In genomic region chr7:16235743-16236142, GRCh38 we compare ENCODE assay signal across 20 cellular contexts.
DNase-seq lines count a peak whose midpoint lies in the region; ATAC-seq, FAIRE-seq and TF ChIP-seq lines count a peak whose summit lies in the region.
"Had no signal": no experiment of that assay in that cellular context is flagged by ENCODE, and none has a peak within 500 bp of the region (broad histone marks: within the 10 kb centered on the region; RNA-seq: fewer than 3 reads in every experiment).

No MANE protein-coding gene starts in this region.

- H3K9ac ChIP-seq in K562 (ENCODE audit: insufficient read depth in 1 of 2, low read depth in 2 of 2, low read length in 2 of 2) (no peak overlapping the region), smooth muscle cell (ENCODE audit: low read depth) (no peak overlapping the region)
- H3K9ac ChIP-seq: BLaER1 treated with 17β-estradiol and CSF1 and Interleukin-3, amounts not matched to agents 10 nM and 100 nM had no signal

- H3K27me3 ChIP-seq in BE2C: no peaks in the 10 kb centered on the region
- no peaks in the 10 kb centered on the region for H3K27me3 ChIP-seq in K562 (ENCODE audit: control insufficient read depth in 2 of 2, insufficient read depth in 2 of 2, low read length in 2 of 2)
- no peaks in the 10 kb centered on the region for H3K27me3 ChIP-seq in smooth muscle cell (ENCODE audit: low read depth)
- H3K27me3 ChIP-seq: BLaER1 treated with 17β-estradiol and CSF1 and Interleukin-3, amounts not matched to agents 10 nM and 100 nM had no signal

- TF ChIP-seq CTCF in A549 (IDR thresholded peaks at IDR 0.05): no peak
- TF ChIP-seq CTCF in BE2C (IDR thresholded peaks at IDR 0.05; ENCODE audit: low read depth, low read length): no peak
- TF ChIP-seq CTCF in K562 (IDR thresholded peaks at IDR 0.05 in 2 of 3, conservative IDR thresholded peaks at IDR 0.05 in 1 of 3; ENCODE audit: insufficient read depth in 2 of 3, low read depth in 1 of 3, low read length in 3 of 3): no peak
- TF ChIP-seq CTCF in smooth muscle cell (IDR thresholded peaks at IDR 0.05; ENCODE audit: borderline replicate concordance, insufficient read depth, poor library complexity, severe bottlenecking): no peak
- no peak for TF ChIP-seq CTCF in OCI-LY7 (conservative IDR thresholded peaks at IDR 0.05; ENCODE audit: low read length)

- 11% methylated on average over 2 of the region's 2 CpGs for WGBS in A549 (ENCODE audit: missing lambda C conversion rate)
- WGBS in K562 (ENCODE audit: insufficient coverage, low coverage, missing lambda C conversion rate): 22% methylated on average over 2 of the region's 2 CpGs
- WGBS in smooth muscle cell (ENCODE audit: low lambda C conversion rate): 49% methylated on average over 2 of the region's 2 CpGs

- peaks cover 2 to 5% of the 10 kb centered on the region in 2 donors for H3K9me3 Mint-ChIP-seq in activated T-cell treated with anti-CD3 and anti-CD28 coated beads, Interleukin-2, amount 50 U/mL, for 72 hours

- no TSS peak for BruUV-seq in K562 (replicated peaks; lab: Mats Ljungman, UMichigan)
- BruUV-seq in OCI-LY7 (replicated peaks; lab: Mats Ljungman, UMichigan): no TSS peak

- H3K9me2 ChIP-seq in OCI-LY7 (ENCODE audit: insufficient read depth, low read length): no peaks in the 10 kb centered on the region

- no peak overlapping the region for H3K4me3 ChIP-seq in A549
- H3K4me3 ChIP-seq in BE2C (ENCODE audit: low read depth, low read length): no peak overlapping the region
- no peak overlapping the region for H3K4me3 ChIP-seq in K562
- H3K4me3 ChIP-seq in smooth muscle cell: no peak overlapping the region
- H3K4me3 ChIP-seq in OCI-LY7 (ENCODE audit: low read depth, low read length, poor library complexity, severe bottlenecking): no peak overlapping the region
- H3K4me3 ChIP-seq: BLaER1 treated with 17β-estradiol and CSF1 and Interleukin-3, amounts not matched to agents 10 nM and 100 nM; GM12878 had no signal

- no peak overlapping the region for H3K4me3 Mint-ChIP-seq in activated T-cell treated with anti-CD3 and anti-CD28 coated beads, Interleukin-2, amount 50 U/mL, for 72 hours
- H3K4me3 Mint-ChIP-seq: CD8-positive, alpha-beta T cell; HFFc6 had no signal

- H4K20me1 ChIP-seq in K562 (replicated peaks; ENCODE audit: control insufficient read depth, insufficient read depth, low read length): no peaks in the 10 kb centered on the region
- H4K20me1 ChIP-seq in smooth muscle cell (ENCODE audit: low read depth): no peaks in the 10 kb centered on the region
- no peaks in the 10 kb centered on the region for H4K20me1 ChIP-seq in OCI-LY7 (ENCODE audit: insufficient read depth, low read length)
- H4K20me1 ChIP-seq: BLaER1 treated with 17β-estradiol and CSF1 and Interleukin-3, amounts not matched to agents 10 nM and 100 nM had no signal

- CTCF ChIA-PET in A549 (lab: Yijun Ruan, JAX): no interaction called here
- CTCF ChIA-PET in K562 (lab: Yijun Ruan, JAX; ENCODE audit: low intra/inter-chr PET ratio): no interaction called here
- CTCF ChIA-PET in OCI-LY7 (lab: Charles Lee; ENCODE audit: unreplicated experiment): no interaction called here

- in situ Hi-C loops in K562 (cut with MboI): no loop called here

- POLR2A ChIA-PET in A549 (lab: Yijun Ruan, JAX): no interaction called here
- POLR2A ChIA-PET in K562 (lab: Yijun Ruan, JAX): no interaction called here
- POLR2A ChIA-PET in OCI-LY7 (lab: Charles Lee): interaction anchor here (0.5 kb wide), 1 partner anchor 22 kb away, joined by 3 read pairs; no protein-coding TSS in a partner anchor

- H3K4me1 ChIP-seq in A549: no peaks in the 10 kb centered on the region
- H3K4me1 ChIP-seq in BE2C: peaks cover 42% of the 10 kb centered on the region
- peaks cover 0 to 10% of the 10 kb centered on the region in 2 experiments; a peak in 2 of 5 replicates for H3K4me1 ChIP-seq in K562 (replicated peaks in 1 of 2; ENCODE audit: control insufficient read depth in 2 of 2, insufficient read depth in 2 of 2, low read length in 2 of 2)
- no peaks in the 10 kb centered on the region for H3K4me1 ChIP-seq in smooth muscle cell (ENCODE audit: low read depth)
- H3K4me1 ChIP-seq in OCI-LY7 (ENCODE audit: insufficient read depth, low read length, poor library complexity, severe bottlenecking): no peaks in the 10 kb centered on the region
- H3K4me1 ChIP-seq: BLaER1 treated with 17β-estradiol and CSF1 and Interleukin-3, amounts not matched to agents 10 nM and 100 nM had no signal

- H3K36me3 Mint-ChIP-seq in activated T-cell treated with anti-CD3 and anti-CD28 coated beads, Interleukin-2, amount 50 U/mL, for 72 hours (ENCODE audit: insufficient read depth in 2 of 2): peaks cover 0 to 3% of the 10 kb centered on the region in 2 donors

- H3K27ac Mint-ChIP-seq in activated T-cell treated with anti-CD3 and anti-CD28 coated beads, Interleukin-2, amount 50 U/mL, for 72 hours: no peak overlapping the region
- H3K27ac Mint-ChIP-seq: CD8-positive, alpha-beta T cell; HFFc6 had no signal

- no peak overlapping the region for H3K27ac ChIP-seq in A549
- peak overlapping the region; percentile 43; the same call in 1 of the 3 replicates for H3K27ac ChIP-seq in K562 (ENCODE audit: extremely low read depth, low read depth, low read length)
- H3K27ac ChIP-seq in smooth muscle cell (ENCODE audit: low read depth): peak overlapping the region; percentile 11
- H3K27ac ChIP-seq in OCI-LY7 (ENCODE audit: low read depth, low read length, poor library complexity, severe bottlenecking): no peak overlapping the region
- H3K27ac ChIP-seq: BLaER1 treated with 17β-estradiol and CSF1 and Interleukin-3, amounts not matched to agents 10 nM and 100 nM; HL-60 had no signal

- ATAC-seq in A549 (no peak), K562 (peak; percentile 36)
- no peak for ATAC-seq in activated T-cell treated with anti-CD3 and anti-CD28 coated beads, Interleukin-2, amount 50 U/mL, for 72 hours (replicated peaks in 1 of 2)
- ATAC-seq: CD8-positive, alpha-beta T cell; GM12878; HCT116 had no signal

- no peaks in the 10 kb centered on the region for H3K9me1 ChIP-seq in K562 (ENCODE audit: control insufficient read depth, insufficient read depth, low read length)

- H3K9me3 ChIP-seq in A549 (no peaks in the 10 kb centered on the region), BE2C (peaks cover 2% of the 10 kb centered on the region; the same call in 1 of the 2 replicates), K562 (replicated peaks; ENCODE audit: control insufficient read depth, insufficient read depth, low read depth, low read length) (peaks cover 13% of the 10 kb centered on the region), smooth muscle cell (replicated peaks; ENCODE audit: low read depth) (no peaks in the 10 kb centered on the region), OCI-LY7 (ENCODE audit: low read length) (no peaks in the 10 kb centered on the region)

- no peak for FAIRE-seq in A549 (lab: Jason Lieb, UNC)
- no peak for FAIRE-seq in K562 (lab: Jason Lieb, UNC)
- FAIRE-seq: A204.1, GM12878 had no signal

- no peak for TF ChIP-seq RAD21 in A549 (conservative IDR thresholded peaks at IDR 0.05 in 1 of 2, IDR thresholded peaks at IDR 0.05 in 1 of 2)
- no peak for TF ChIP-seq RAD21 in K562 (CRISPR knock-in tag; conservative IDR thresholded peaks at IDR 0.05 in 1 of 2, IDR thresholded peaks at IDR 0.05 in 1 of 2)

- DNase-seq in A549 (ENCODE audit: low read depth in 1 of 2, low spot score in 1 of 2) (no peak), BE2C (peak; percentile 31), K562 (ENCODE audit: extremely low read depth in 1 of 4, low spot score in 3 of 4) (no peak), smooth muscle cell (lab: John Stamatoyannopoulos, UW; ENCODE audit: unreplicated experiment) (no peak), OCI-LY7 (ENCODE audit: low spot score) (no peak)
- DNase-seq in activated T-cell treated with anti-CD3 and anti-CD28 coated beads, Interleukin-2, amount 50 U/mL, for 72 hours: no peak
- DNase-seq: Calu3; CD8-positive, alpha-beta T cell; DMS 273 treated with DMSO at 0.1 percent for 48 hours; DMS53; DND-41; EL; GOT3; H7; HFFc6 had no signal

- no peaks in the 10 kb centered on the region for H3K4me1 Mint-ChIP-seq in activated T-cell treated with anti-CD3 and anti-CD28 coated beads, Interleukin-2, amount 50 U/mL, for 72 hours (ENCODE audit: low read depth)

- TF ChIP-seq POLR2A in A549 (IDR thresholded peaks at IDR 0.05; ENCODE audit: low read length) (no peak), K562 (conservative IDR thresholded peaks at IDR 0.05) (no peak)

- H2AFZ ChIP-seq in K562 (ENCODE audit: low read depth, low read length): peak overlapping the region; percentile 74
- no peak overlapping the region for H2AFZ ChIP-seq in smooth muscle cell (ENCODE audit: low read depth)
- H2AFZ ChIP-seq in OCI-LY7 (ENCODE audit: low read length): no peak overlapping the region

- H3K79me2 ChIP-seq in K562 (ENCODE audit: control insufficient read depth, insufficient read depth, low read length) (no peaks in the 10 kb centered on the region), smooth muscle cell (ENCODE audit: low read depth) (no peaks in the 10 kb centered on the region), OCI-LY7 (ENCODE audit: insufficient read depth, low read depth, low read length) (no peaks in the 10 kb centered on the region)

- H3K4me2 ChIP-seq in A549: no peak overlapping the region
- H3K4me2 ChIP-seq in K562 (ENCODE audit: insufficient read depth, low read length): no peak overlapping the region
- H3K4me2 ChIP-seq in smooth muscle cell: peak overlapping the region; percentile 9
- H3K4me2 ChIP-seq in OCI-LY7 (ENCODE audit: low read length): no peak overlapping the region
- H3K4me2 ChIP-seq: BLaER1 treated with 17β-estradiol and CSF1 and Interleukin-3, amounts not matched to agents 10 nM and 100 nM had no signal

- H3F3A ChIP-seq in smooth muscle cell (ENCODE audit: low read depth): no peaks in the 10 kb centered on the region

- intact Hi-C loops in K562 (cut with micrococcal nuclease) (no loop called here), OCI-LY7 (cut with micrococcal nuclease; ENCODE audit: unreplicated experiment) (no loop called here)

- H3K36me3 ChIP-seq in BE2C (0 out of 2 replicates have a peak, but pooled peaks cover under 1% of the 10 kb centered on the region), K562 (ENCODE audit: control insufficient read depth, insufficient read depth, low read length) (peaks cover 7% of the 10 kb centered on the region; the same call in 1 of the 3 replicates), smooth muscle cell (ENCODE audit: low read depth) (no peaks in the 10 kb centered on the region), OCI-LY7 (ENCODE audit: insufficient read depth, low read length) (no peaks in the 10 kb centered on the region)
- H3K36me3 ChIP-seq: BLaER1 treated with 17β-estradiol and CSF1 and Interleukin-3, amounts not matched to agents 10 nM and 100 nM had no signal

- no peaks in the 10 kb centered on the region for H3K27me3 Mint-ChIP-seq in activated T-cell treated with anti-CD3 and anti-CD28 coated beads, Interleukin-2, amount 50 U/mL, for 72 hours (ENCODE audit: low read depth)

- TF ChIP-seq EP300 in A549 (IDR thresholded peaks at IDR 0.05) (no peak), K562 (IDR thresholded peaks at IDR 0.05; ENCODE audit: low read length) (no peak)

TF ChIP-seq in A549, 52 proteins besides CTCF, POLR2A, EP300 and RAD21 (continues in another document):
- TF ChIP-seq FOSL2 (IDR thresholded peaks at IDR 0.05) (no peak), FOSL2 (CRISPR knock-in tag; IDR thresholded peaks at IDR 0.05) (peak; percentile 50; the same call in 1 of the 2 replicates)

TF ChIP-seq in K562, 482 proteins besides CTCF, POLR2A, EP300 and RAD21 (continues in another document):
- TF ChIP-seq GABPA (tag; conservative IDR thresholded peaks at IDR 0.05; ENCODE audit: low read depth): no peak

Comparison
In these comparisons a context has a peak if more than half of its experiments do, and no peak if none do; other contexts are left out.
1. H3K27ac ChIP-seq: peak in K562 (single experiment) and smooth muscle cell (single experiment); none in A549 (0 of 2) and OCI-LY7 (single experiment).
2. Of the 35 proteins assayed by ChIP-seq in both K562 and A549: peak only in K562: JUNB; only in A549: none; in both: none; in neither: 34.